In the genomic region with DNA sequence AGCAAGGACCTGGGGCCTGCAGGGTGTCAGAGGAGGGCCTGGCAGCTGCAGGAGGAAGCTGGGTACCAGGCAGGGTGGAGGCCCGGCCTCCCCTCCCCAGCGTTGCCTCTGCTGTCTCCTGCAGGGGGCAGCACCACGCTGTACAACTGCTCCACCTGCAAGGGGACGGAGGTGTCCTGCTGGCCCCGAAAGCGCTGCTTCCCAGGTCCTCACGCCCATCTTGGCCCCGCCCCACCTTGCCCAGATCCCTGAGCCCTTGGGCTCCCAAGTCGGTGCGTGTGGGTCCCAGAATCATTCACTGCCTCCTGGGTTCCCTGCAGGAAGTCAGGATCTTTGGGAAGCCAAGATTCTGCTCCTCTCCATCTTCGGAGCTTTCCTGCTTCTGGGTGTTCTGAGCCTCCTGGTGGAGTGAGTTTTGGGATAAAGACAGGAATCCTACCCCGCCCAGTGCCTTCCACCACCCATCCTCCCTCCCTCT, we compare ENCODE assay signal across 1 cellular context.
TF ChIP-seq lines count a peak whose summit lies in the region.

No MANE protein-coding gene starts in this region.

TF ChIP-seq in HepG2, 621 proteins besides CTCF, POLR2A, EP300 and RAD21 (continued from another document and continues in another):
- TF ChIP-seq ISL2 (CRISPR knock-in tag; IDR thresholded peaks at IDR 0.05): 0 out of 2 replicates have a peak, but pooled peaks have one; percentile 28
- TF ChIP-seq ZBTB42 (CRISPR knock-in tag; IDR thresholded peaks at IDR 0.05): no peak
- TF ChIP-seq CREB1 (IDR thresholded peaks at IDR 0.05): no peak
- no peak for TF ChIP-seq CREB1 (CRISPR knock-in tag; IDR thresholded peaks at IDR 0.05)
- TF ChIP-seq, protein P1, sequence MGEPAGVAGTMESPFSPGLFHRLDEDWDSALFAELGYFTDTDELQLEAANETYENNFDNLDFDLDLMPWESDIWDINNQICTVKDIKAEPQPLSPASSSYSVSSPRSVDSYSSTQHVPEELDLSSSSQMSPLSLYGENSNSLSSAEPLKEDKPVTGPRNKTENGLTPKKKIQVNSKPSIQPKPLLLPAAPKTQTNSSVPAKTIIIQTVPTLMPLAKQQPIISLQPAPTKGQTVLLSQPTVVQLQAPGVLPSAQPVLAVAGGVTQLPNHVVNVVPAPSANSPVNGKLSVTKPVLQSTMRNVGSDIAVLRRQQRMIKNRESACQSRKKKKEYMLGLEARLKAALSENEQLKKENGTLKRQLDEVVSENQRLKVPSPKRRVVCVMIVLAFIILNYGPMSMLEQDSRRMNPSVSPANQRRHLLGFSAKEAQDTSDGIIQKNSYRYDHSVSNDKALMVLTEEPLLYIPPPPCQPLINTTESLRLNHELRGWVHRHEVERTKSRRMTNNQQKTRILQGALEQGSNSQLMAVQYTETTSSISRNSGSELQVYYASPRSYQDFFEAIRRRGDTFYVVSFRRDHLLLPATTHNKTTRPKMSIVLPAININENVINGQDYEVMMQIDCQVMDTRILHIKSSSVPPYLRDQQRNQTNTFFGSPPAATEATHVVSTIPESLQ (CRISPR knock-in tag; conservative IDR thresholded peaks at IDR 0.05): no peak
- TF ChIP-seq, protein P2, sequence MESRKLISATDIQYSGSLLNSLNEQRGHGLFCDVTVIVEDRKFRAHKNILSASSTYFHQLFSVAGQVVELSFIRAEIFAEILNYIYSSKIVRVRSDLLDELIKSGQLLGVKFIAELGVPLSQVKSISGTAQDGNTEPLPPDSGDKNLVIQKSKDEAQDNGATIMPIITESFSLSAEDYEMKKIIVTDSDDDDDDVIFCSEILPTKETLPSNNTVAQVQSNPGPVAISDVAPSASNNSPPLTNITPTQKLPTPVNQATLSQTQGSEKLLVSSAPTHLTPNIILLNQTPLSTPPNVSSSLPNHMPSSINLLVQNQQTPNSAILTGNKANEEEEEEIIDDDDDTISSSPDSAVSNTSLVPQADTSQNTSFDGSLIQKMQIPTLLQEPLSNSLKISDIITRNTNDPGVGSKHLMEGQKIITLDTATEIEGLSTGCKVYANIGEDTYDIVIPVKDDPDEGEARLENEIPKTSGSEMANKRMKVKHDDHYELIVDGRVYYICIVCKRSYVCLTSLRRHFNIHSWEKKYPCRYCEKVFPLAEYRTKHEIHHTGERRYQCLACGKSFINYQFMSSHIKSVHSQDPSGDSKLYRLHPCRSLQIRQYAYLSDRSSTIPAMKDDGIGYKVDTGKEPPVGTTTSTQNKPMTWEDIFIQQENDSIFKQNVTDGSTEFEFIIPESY (CRISPR knock-in tag; IDR thresholded peaks at IDR 0.05): peak; percentile 34; the same call in 1 of the 2 replicates
- TF ChIP-seq MYC (CRISPR knock-in tag; IDR thresholded peaks at IDR 0.05; ENCODE audit: borderline replicate concordance): peak; percentile 35; the same call in 1 of the 2 replicates
- no peak for TF ChIP-seq NFIC (IDR thresholded peaks at IDR 0.05; ENCODE audit: low read length)
- TF ChIP-seq, protein P3, sequence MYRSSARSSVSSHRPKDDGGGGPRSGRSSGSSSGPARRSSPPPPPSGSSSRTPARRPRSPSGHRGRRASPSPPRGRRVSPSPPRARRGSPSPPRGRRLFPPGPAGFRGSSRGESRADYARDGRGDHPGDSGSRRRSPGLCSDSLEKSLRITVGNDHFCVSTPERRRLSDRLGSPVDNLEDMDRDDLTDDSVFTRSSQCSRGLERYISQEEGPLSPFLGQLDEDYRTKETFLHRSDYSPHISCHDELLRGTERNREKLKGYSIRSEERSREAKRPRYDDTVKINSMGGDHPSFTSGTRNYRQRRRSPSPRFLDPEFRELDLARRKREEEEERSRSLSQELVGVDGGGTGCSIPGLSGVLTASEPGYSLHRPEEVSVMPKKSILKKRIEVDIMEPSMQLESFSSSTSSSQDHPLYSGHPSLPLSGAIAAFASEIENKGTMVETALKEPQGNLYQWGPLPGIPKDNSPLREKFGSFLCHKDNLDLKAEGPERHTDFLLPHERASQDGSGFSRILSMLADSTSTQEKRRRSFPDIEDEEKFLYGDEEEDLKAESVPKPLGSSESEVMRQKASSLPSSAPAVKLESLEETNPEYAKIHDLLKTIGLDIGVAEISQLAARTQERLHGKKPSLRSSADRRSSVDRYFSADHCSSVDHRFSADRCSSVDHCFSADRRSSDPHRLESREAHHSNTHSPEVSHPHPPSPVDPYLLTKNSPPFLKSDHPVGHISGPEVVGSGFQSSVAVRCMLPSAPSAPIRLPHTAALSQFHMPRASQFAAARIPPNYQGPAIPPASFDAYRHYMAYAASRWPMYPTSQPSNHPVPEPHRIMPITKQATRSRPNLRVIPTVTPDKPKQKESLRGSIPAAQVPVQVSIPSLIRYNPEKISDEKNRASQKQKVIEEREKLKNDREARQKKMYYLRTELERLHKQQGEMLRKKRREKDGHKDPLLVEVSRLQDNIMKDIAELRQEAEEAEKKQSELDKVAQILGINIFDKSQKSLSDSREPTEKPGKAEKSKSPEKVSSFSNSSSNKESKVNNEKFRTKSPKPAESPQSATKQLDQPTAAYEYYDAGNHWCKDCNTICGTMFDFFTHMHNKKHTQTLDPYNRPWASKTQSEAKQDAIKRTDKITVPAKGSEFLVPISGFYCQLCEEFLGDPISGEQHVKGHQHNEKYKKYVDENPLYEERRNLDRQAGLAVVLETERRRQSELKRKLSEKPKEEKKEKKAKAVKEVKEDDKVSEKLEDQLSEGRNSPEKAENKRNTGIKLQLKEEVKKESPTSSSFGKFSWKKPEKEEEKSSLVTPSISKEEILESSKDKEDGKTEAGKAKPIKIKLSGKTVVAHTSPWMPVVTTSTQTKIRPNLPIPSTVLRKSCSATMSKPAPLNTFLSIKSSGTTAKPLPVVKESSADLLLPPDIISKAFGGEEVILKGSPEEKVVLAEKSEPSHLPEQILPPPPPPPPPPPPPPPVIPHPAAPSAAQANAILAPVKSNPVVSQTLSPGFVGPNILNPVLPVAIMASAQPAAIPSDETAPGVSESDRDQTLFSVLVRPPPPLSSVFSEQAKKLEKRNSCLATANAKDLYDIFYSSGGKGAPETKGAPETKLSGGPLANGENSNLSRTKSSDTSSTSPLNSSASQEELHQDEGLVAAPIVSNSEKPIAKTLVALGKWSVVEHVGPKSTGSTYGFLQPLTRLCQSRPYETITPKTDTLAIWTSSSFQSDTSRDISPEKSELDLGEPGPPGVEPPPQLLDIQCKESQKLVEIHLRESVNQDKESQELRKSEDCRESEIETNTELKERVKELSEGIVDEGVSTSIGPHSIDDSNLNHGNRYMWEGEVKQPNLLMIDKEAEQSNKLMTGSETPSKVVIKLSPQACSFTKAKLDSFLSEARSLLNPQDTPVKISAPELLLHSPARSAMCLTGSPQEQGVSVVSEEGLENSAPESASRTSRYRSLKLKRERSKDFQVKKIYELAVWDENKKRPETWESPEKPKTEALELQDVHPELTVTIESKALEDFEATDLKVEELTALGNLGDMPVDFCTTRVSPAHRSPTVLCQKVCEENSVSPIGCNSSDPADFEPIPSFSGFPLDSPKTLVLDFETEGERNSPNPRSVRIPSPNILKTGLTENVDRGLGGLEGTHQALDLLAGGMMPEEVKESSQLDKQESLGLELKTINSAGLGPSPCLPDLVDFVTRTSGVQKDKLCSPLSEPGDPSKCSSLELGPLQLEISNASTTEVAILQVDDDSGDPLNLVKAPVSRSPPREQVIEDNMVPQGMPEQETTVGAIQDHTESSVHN (CRISPR knock-in tag; IDR thresholded peaks at IDR 0.05): no peak
- no peak for TF ChIP-seq ZNF180 (CRISPR knock-in tag; IDR thresholded peaks at IDR 0.05; ENCODE audit: borderline replicate concordance, low read depth)
- peak; percentile 67 for TF ChIP-seq ZFX (CRISPR knock-in tag; IDR thresholded peaks at IDR 0.05; ENCODE audit: low read depth)
- TF ChIP-seq ZNF383 (CRISPR knock-in tag; IDR thresholded peaks at IDR 0.05; ENCODE audit: borderline replicate concordance): no peak
- TF ChIP-seq, protein P4, sequence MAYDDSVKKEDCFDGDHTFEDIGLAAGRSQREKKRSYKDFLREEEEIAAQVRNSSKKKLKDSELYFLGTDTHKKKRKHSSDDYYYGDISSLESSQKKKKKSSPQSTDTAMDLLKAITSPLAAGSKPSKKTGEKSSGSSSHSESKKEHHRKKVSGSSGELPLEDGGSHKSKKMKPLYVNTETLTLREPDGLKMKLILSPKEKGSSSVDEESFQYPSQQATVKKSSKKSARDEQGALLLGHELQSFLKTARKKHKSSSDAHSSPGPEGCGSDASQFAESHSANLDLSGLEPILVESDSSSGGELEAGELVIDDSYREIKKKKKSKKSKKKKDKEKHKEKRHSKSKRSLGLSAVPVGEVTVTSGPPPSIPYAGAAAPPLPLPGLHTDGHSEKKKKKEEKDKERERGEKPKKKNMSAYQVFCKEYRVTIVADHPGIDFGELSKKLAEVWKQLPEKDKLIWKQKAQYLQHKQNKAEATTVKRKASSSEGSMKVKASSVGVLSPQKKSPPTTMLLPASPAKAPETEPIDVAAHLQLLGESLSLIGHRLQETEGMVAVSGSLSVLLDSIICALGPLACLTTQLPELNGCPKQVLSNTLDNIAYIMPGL (CRISPR knock-in tag; IDR thresholded peaks at IDR 0.05; ENCODE audit: borderline replicate concordance in 1 of 2, low read depth in 1 of 2): peak; percentile 48 to 79; a peak in 3 of 4 replicates
- TF ChIP-seq, protein P5, sequence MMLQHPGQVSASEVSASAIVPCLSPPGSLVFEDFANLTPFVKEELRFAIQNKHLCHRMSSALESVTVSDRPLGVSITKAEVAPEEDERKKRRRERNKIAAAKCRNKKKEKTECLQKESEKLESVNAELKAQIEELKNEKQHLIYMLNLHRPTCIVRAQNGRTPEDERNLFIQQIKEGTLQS (CRISPR knock-in tag; IDR thresholded peaks at IDR 0.05): peak; percentile 43; the same call in 1 of the 2 replicates
- peak; percentile 19; the same call in 1 of the 2 replicates for TF ChIP-seq NCOA2 (CRISPR knock-in tag; IDR thresholded peaks at IDR 0.05)
- TF ChIP-seq ZNF263 (CRISPR knock-in tag; IDR thresholded peaks at IDR 0.05): no peak
- TF ChIP-seq XRCC5 (optimal IDR thresholded peaks at IDR 0.05; ENCODE audit: low read length): peak; percentile 88
- 0 out of 2 replicates have a peak, but pooled peaks have one; percentile 52 for TF ChIP-seq KDM4B (CRISPR knock-in tag; IDR thresholded peaks at IDR 0.05)
- TF ChIP-seq, protein P6, sequence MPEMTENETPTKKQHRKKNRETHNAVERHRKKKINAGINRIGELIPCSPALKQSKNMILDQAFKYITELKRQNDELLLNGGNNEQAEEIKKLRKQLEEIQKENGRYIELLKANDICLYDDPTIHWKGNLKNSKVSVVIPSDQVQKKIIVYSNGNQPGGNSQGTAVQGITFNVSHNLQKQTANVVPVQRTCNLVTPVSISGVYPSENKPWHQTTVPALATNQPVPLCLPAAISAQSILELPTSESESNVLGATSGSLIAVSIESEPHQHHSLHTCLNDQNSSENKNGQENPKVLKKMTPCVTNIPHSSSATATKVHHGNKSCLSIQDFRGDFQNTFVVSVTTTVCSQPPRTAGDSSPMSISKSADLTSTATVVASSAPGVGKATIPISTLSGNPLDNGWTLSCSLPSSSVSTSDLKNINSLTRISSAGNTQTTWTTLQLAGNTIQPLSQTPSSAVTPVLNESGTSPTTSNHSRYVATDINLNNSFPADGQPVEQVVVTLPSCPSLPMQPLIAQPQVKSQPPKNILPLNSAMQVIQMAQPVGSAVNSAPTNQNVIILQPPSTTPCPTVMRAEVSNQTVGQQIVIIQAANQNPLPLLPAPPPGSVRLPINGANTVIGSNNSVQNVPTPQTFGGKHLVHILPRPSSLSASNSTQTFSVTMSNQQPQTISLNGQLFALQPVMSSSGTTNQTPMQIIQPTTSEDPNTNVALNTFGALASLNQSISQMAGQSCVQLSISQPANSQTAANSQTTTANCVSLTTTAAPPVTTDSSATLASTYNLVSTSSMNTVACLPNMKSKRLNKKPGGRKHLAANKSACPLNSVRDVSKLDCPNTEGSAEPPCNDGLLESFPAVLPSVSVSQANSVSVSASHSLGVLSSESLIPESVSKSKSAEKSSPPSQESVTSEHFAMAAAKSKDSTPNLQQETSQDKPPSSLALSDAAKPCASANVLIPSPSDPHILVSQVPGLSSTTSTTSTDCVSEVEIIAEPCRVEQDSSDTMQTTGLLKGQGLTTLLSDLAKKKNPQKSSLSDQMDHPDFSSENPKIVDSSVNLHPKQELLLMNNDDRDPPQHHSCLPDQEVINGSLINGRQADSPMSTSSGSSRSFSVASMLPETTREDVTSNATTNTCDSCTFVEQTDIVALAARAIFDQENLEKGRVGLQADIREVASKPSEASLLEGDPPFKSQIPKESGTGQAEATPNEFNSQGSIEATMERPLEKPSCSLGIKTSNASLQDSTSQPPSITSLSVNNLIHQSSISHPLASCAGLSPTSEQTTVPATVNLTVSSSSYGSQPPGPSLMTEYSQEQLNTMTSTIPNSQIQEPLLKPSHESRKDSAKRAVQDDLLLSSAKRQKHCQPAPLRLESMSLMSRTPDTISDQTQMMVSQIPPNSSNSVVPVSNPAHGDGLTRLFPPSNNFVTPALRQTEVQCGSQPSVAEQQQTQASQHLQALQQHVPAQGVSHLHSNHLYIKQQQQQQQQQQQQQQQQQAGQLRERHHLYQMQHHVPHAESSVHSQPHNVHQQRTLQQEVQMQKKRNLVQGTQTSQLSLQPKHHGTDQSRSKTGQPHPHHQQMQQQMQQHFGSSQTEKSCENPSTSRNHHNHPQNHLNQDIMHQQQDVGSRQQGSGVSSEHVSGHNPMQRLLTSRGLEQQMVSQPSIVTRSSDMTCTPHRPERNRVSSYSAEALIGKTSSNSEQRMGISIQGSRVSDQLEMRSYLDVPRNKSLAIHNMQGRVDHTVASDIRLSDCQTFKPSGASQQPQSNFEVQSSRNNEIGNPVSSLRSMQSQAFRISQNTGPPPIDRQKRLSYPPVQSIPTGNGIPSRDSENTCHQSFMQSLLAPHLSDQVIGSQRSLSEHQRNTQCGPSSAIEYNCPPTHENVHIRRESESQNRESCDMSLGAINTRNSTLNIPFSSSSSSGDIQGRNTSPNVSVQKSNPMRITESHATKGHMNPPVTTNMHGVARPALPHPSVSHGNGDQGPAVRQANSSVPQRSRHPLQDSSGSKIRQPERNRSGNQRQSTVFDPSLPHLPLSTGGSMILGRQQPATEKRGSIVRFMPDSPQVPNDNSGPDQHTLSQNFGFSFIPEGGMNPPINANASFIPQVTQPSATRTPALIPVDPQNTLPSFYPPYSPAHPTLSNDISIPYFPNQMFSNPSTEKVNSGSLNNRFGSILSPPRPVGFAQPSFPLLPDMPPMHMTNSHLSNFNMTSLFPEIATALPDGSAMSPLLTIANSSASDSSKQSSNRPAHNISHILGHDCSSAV (CRISPR knock-in tag; IDR thresholded peaks at IDR 0.05; ENCODE audit: borderline replicate concordance): no peak
- no peak for TF ChIP-seq KLF13 (CRISPR knock-in tag; IDR thresholded peaks at IDR 0.05)
- no peak for TF ChIP-seq ZNF496 (CRISPR knock-in tag; IDR thresholded peaks at IDR 0.05; ENCODE audit: insufficient replicate concordance)
- TF ChIP-seq FOXK1 (CRISPR knock-in tag; IDR thresholded peaks at IDR 0.05; ENCODE audit: borderline replicate concordance, low read depth): no peak; the same call in 1 of the 2 replicates
- peak; percentile 35; the same call in 1 of the 2 replicates for TF ChIP-seq HDAC1 (CRISPR knock-in tag; IDR thresholded peaks at IDR 0.05)
- peak; percentile 34; the same call in 1 of the 2 replicates for TF ChIP-seq ETV5 (CRISPR knock-in tag; IDR thresholded peaks at IDR 0.05; ENCODE audit: borderline replicate concordance)
- no peak for TF ChIP-seq ZNF773 (CRISPR knock-in tag; IDR thresholded peaks at IDR 0.05; ENCODE audit: borderline replicate concordance)
- TF ChIP-seq KMT2B (CRISPR knock-in tag; IDR thresholded peaks at IDR 0.05): 0 out of 2 replicates have a peak, but pooled peaks have one; percentile 21
- TF ChIP-seq, protein P7, sequence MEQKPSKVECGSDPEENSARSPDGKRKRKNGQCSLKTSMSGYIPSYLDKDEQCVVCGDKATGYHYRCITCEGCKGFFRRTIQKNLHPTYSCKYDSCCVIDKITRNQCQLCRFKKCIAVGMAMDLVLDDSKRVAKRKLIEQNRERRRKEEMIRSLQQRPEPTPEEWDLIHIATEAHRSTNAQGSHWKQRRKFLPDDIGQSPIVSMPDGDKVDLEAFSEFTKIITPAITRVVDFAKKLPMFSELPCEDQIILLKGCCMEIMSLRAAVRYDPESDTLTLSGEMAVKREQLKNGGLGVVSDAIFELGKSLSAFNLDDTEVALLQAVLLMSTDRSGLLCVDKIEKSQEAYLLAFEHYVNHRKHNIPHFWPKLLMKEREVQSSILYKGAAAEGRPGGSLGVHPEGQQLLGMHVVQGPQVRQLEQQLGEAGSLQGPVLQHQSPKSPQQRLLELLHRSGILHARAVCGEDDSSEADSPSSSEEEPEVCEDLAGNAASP (CRISPR knock-in tag; IDR thresholded peaks at IDR 0.05; ENCODE audit: borderline replicate concordance): 0 out of 2 replicates have a peak, but pooled peaks have one; percentile 55
